14 cellular contexts compared by ENCODE assay signal in genomic region chr7:8387551-8388256, GRCh38. TPM values are rescaled to one million over a fixed set of nuclear protein-coding genes. Genes with fewer than 3 reads are reported as not detected.
DNase-seq lines count a peak whose midpoint lies in the region; ATAC-seq, FAIRE-seq and TF ChIP-seq lines count a peak whose summit lies in the region.
"Had no signal": no experiment of that assay in that cellular context is flagged by ENCODE, and none has a peak within 500 bp of the region (broad histone marks: within the 10 kb centered on the region; RNA-seq: fewer than 3 reads in every experiment).

No MANE protein-coding gene starts in this region.

- no peak overlapping the region for H3K9ac ChIP-seq in HepG2 (ENCODE audit: insufficient read depth, low read depth, low read length)

- TF ChIP-seq CTCF in HepG2 (CRISPR knock-in tag; IDR thresholded peaks at IDR 0.05) = no peak
- TF ChIP-seq CTCF in Calu3 (IDR thresholded peaks at IDR 0.05; ENCODE audit: unreplicated experiment) = no peak

- POLR2A ChIA-PET in HepG2 (lab: Yijun Ruan, JAX) = no interaction called here

- no peaks in the 10 kb centered on the region for H3K27me3 Mint-ChIP-seq in Calu3 (ENCODE audit: unreplicated experiment)

- intact Hi-C loops in head of caudate nucleus (cut with DNase I) (no loop called here), HepG2 (cut with micrococcal nuclease; ENCODE audit: unreplicated experiment) (no loop called here), Calu3 (cut with micrococcal nuclease; ENCODE audit: unreplicated experiment) (no loop called here)

- no peaks in the 10 kb centered on the region for H3K4me1 ChIP-seq in HepG2 (ENCODE audit: insufficient read depth, low read length)

- CTCF ChIA-PET in HepG2 (lab: Yijun Ruan, JAX; ENCODE audit: low intra/inter-chr PET ratio, low total read pairs) (no interaction called here), Calu3 (lab: Charles Lee) (interaction anchor here (1.0 to 1.2 kb wide), 2 partner anchors 12 to 194 kb away, joined by 3 to 5 read pairs; no protein-coding TSS in a partner anchor)

- H3K36me3 ChIP-seq in HepG2 (replicated peaks in 1 of 2; ENCODE audit: control insufficient read depth in 1 of 2, insufficient read depth in 2 of 2, low read length in 2 of 2) = no peaks in the 10 kb centered on the region

- in situ Hi-C loops in HepG2 (cut with HindIII; ENCODE audit: extremely low pct_ligation_motif_present, low pct_unique_long_range_greater_than_20kb) = no loop called here

- no peak overlapping the region for H3K4me3 ChIP-seq in HepG2 (replicated peaks in 1 of 3; ENCODE audit: insufficient read depth in 1 of 3, low read depth in 2 of 3, low read length in 3 of 3)

- H3K4me1 Mint-ChIP-seq in Calu3 (ENCODE audit: low read depth, unreplicated experiment) = peaks cover 15% of the 10 kb centered on the region

- H3K27ac ChIP-seq in HepG2 (ENCODE audit: extremely low read length, insufficient read depth, low read length) = no peak overlapping the region

- ATAC-seq in GM18508 (IDR thresholded peaks at IDR 0.05; ENCODE audit: insufficient read depth, unreplicated experiment) (peak; percentile 30), GM21515 (IDR thresholded peaks at IDR 0.05; ENCODE audit: unreplicated experiment) (peak; percentile 60), HG03108 (IDR thresholded peaks at IDR 0.05; ENCODE audit: unreplicated experiment) (peak; percentile 43), HepG2 (no peak)
- ATAC-seq: Panc1 had no signal

- H3K4me2 ChIP-seq in HepG2 (ENCODE audit: low read depth, low read length) = no peak overlapping the region

- DNase-seq in head of caudate nucleus (peak; percentile 33 to 85 (median 68)), AG08395 (ENCODE audit: low spot score) (no peak), HepG2 (ENCODE audit: low spot score) (no peak), NCI-H2107 (lab: John Stamatoyannopoulos, UW) (no peak), Calu3 (no peak)
- DNase-seq: activated CD4-positive, alpha-beta T cell treated with anti-CD3 and anti-CD28 coated beads for 4 hours; CD4-positive, alpha-beta memory T cell; mesenchymal stem cell had no signal

- H3K79me2 ChIP-seq in HepG2 (ENCODE audit: insufficient read depth, low read length) = no peaks in the 10 kb centered on the region

- no peak for TF ChIP-seq POLR2A in HepG2 (IDR thresholded peaks at IDR 0.05; ENCODE audit: insufficient read depth in 1 of 2, low read depth in 2 of 2, low read length in 2 of 2)

- H3K27ac Mint-ChIP-seq in Calu3 (ENCODE audit: unreplicated experiment) = no peak overlapping the region
- H3K27ac Mint-ChIP-seq: CD4-positive, alpha-beta memory T cell had no signal

- BruUV-seq in HepG2 (replicated peaks; lab: Mats Ljungman, UMichigan) = no TSS peak
- no TSS peak for BruUV-seq in Calu3 (replicated peaks; lab: Mats Ljungman, UMichigan)

- H4K20me1 ChIP-seq in HepG2 (ENCODE audit: insufficient read depth, low read length) = no peaks in the 10 kb centered on the region

- H3K36me3 Mint-ChIP-seq in Calu3 (ENCODE audit: insufficient read depth, unreplicated experiment) = no peaks in the 10 kb centered on the region
- H3K36me3 Mint-ChIP-seq: CD4-positive, alpha-beta memory T cell had no signal

- TF ChIP-seq EP300 in HepG2 (IDR thresholded peaks at IDR 0.05; ENCODE audit: low read depth in 2 of 2, low read length in 2 of 2) (no peak), HepG2 (CRISPR knock-in tag; IDR thresholded peaks at IDR 0.05; ENCODE audit: borderline replicate concordance) (no peak)

- no peak overlapping the region for H3K4me3 Mint-ChIP-seq in Calu3 (ENCODE audit: low read depth, unreplicated experiment)

- WGBS in HepG2 (ENCODE audit: low lambda C conversion rate) = 33% methylated on average over 7 of the region's 7 CpGs

- H3K9me3 Mint-ChIP-seq in Calu3 (ENCODE audit: low read depth, unreplicated experiment) = no peaks in the 10 kb centered on the region
- H3K9me3 Mint-ChIP-seq: CD4-positive, alpha-beta memory T cell had no signal

- no peaks in the 10 kb centered on the region for H3K9me3 ChIP-seq in HepG2 (ENCODE audit: low read length)

- H2AFZ ChIP-seq in HepG2 (ENCODE audit: low read length) = no peak overlapping the region

- H3K27me3 ChIP-seq in HepG2 (ENCODE audit: control insufficient read depth in 1 of 2, insufficient read depth in 2 of 2, low read length in 2 of 2) = no peaks in the 10 kb centered on the region

- TF ChIP-seq RAD21 in HepG2 (CRISPR knock-in tag; IDR thresholded peaks at IDR 0.05) = no peak

- FAIRE-seq in HepG2 (lab: Jason Lieb, UNC) = no peak

TF ChIP-seq in HepG2, 621 proteins besides CTCF, POLR2A, EP300 and RAD21:
- TF ChIP-seq MIER2 (CRISPR knock-in tag; IDR thresholded peaks at IDR 0.05) = no peak
- TF ChIP-seq REXO4 (CRISPR knock-in tag; IDR thresholded peaks at IDR 0.05; ENCODE audit: borderline replicate concordance) = no peak
- no peak for TF ChIP-seq GATA4 (IDR thresholded peaks at IDR 0.05; ENCODE audit: borderline replicate concordance, low read depth)
- TF ChIP-seq SNAPC5 (CRISPR knock-in tag; IDR thresholded peaks at IDR 0.05; ENCODE audit: borderline replicate concordance) = no peak

RNA-seq across cellular contexts. Expression of gene NXPH1, which starts 45.7 kb away (rescaled TPM):
- total RNA-seq in HepG2 (2016; rRNA removed; fragmentation: Illumina TruSeq; extraction: Trizol) (not detected in 2 replicates), Calu3 (2022) (not detected in 2 replicates)
- total RNA-seq in HepG2 (2016; cell fraction: cytosol; rRNA removed; fragmentation: Illumina TruSeq; extraction: Trizol; ENCODE audit: low read depth) = not detected in 2 replicates
- total RNA-seq in HepG2 (2016; cell fraction: insoluble cytoplasmic fraction; rRNA removed; fragmentation: Illumina TruSeq; extraction: Trizol) = not detected in 2 replicates
- not detected in 2 replicates for total RNA-seq in HepG2 (2016; cell fraction: membrane; rRNA removed; fragmentation: Illumina TruSeq; extraction: Trizol)
- total RNA-seq in HepG2 (2016; cell fraction: nucleus; rRNA removed; fragmentation: Illumina TruSeq; extraction: Trizol) = not detected in 2 replicates
- not detected in 2 replicates for polyA plus RNA-seq in HepG2 (2011; rRNA removed)
- polyA plus RNA-seq in HepG2 (2011; cell fraction: cytosol; rRNA removed) = not detected in 2 replicates
- not detected in 2 replicates for polyA plus RNA-seq in HepG2 (2011; cell fraction: nucleus; rRNA removed)
- not detected in 2 replicates for polyA plus RNA-seq in HepG2 (2012)
- polyA plus RNA-seq in HepG2 (2016; cell fraction: cytosol; fragmentation: Illumina TruSeq; extraction: Trizol; ENCODE audit: low read depth) = not detected in 2 replicates
- polyA plus RNA-seq in HepG2 (2016; cell fraction: insoluble cytoplasmic fraction; fragmentation: Illumina TruSeq; extraction: Trizol; ENCODE audit: low read depth) = not detected in 2 replicates
- polyA plus RNA-seq in HepG2 (2016; cell fraction: membrane; fragmentation: Illumina TruSeq; extraction: Trizol; ENCODE audit: low read depth) = not detected in 2 replicates
- not detected in 2 replicates for polyA plus RNA-seq in HepG2 (2016; cell fraction: nucleus; fragmentation: Illumina TruSeq; extraction: Trizol; ENCODE audit: insufficient read depth, low read depth)
- polyA minus RNA-seq in HepG2 (2011; rRNA and poly(A)+ RNA removed; ENCODE audit: low replicate concordance) = not detected in 2 replicates
- not detected in 2 replicates for polyA minus RNA-seq in HepG2 (2011; cell fraction: cytosol; rRNA and poly(A)+ RNA removed)
- not detected in 2 replicates for polyA minus RNA-seq in HepG2 (2011; cell fraction: nucleus; rRNA and poly(A)+ RNA removed)
- total RNA-seq: CD4-positive, alpha-beta memory T cell; fibroblast of lung; M059J had no signal
- polyA plus RNA-seq: CD4-positive, alpha-beta memory T cell; fibroblast of lung had no signal

Comparison
In these comparisons a context has a peak if more than half of its experiments do, and no peak if none do; other contexts are left out.
1. DNase-seq: peak in head of caudate nucleus (42 of 42); none in AG08395 (single experiment), HepG2 (single experiment), NCI-H2107 (single experiment) and Calu3 (single experiment).